In the genomic region with DNA sequence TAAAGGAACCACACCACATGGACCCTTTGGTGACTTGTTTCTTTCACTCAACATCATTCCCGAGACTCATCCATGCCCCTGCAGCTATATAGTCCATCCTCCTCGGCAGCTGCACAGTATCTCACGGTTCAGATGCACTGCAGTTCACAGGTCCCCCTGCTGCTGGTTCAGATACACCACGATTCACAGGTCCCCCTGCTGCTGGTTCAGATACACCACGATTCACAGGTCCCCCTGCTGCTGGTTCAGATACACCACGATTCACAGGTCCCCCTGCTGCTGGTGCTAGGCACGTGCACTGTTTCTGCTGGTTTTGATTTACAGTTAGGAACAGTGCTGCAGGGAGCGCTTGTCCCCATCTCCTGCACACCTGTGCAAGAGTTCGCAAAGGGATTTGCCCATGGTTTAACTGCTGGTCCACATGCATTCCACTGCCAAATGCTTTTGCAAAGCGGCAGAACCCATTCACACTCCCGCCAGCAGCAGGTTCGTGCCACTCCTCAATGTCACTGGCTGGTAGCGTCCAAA, we compare ENCODE assay signal across 8 cellular contexts. TPM values are rescaled to one million over a fixed set of nuclear protein-coding genes. Genes with fewer than 3 reads are reported as not detected.
DNase-seq lines count a peak whose midpoint lies in the region; TF ChIP-seq lines count a peak whose summit lies in the region.
"Had no signal": no experiment of that assay in that cellular context is flagged by ENCODE, and none has a peak within 500 bp of the region (broad histone marks: within the 10 kb centered on the region; RNA-seq: fewer than 3 reads in every experiment).

No MANE protein-coding gene starts in this region.

- TF ChIP-seq CTCF in coronary artery (IDR thresholded peaks at IDR 0.05) = no peak

- H3K4me3 ChIP-seq in Jurkat, Clone E6-1 (ENCODE audit: low read length) = no peak overlapping the region
- no peak overlapping the region for H3K4me3 ChIP-seq in coronary artery

- DNase-seq in NCI-H82 (lab: John Stamatoyannopoulos, UW) = peak; percentile 43
- DNase-seq in NCI-H82 treated with DMSO at 0.1 percent for 48 hours (lab: John Stamatoyannopoulos, UW; ENCODE audit: unreplicated experiment) = no peak
- DNase-seq in Jurkat, Clone E6-1 (ENCODE audit: low read depth, low spot score) = peak; percentile 78
- DNase-seq in coronary artery (ENCODE audit: low spot score) = peak; percentile 14
- no peak for DNase-seq in effector CD4-positive, alpha-beta T cell
- DNase-seq in cerebellum (ENCODE audit: low spot score) = no peak

- H3K27ac ChIP-seq in coronary artery = no peak overlapping the region

RNA-seq across cellular contexts. Expression of a gene that starts 3.8 kb away (rescaled TPM):
- polyA plus RNA-seq in Jurkat, Clone E6-1 (2012; ENCODE audit: insufficient read depth, insufficient read length) = 57.0 TPM
- 101 TPM for total RNA-seq in cerebellum

RNA-seq across cellular contexts. Expression of a gene that starts 3.9 kb away (rescaled TPM):
- not detected for polyA plus RNA-seq in Jurkat, Clone E6-1 (2012; ENCODE audit: insufficient read depth, insufficient read length)
- 0.73 TPM for total RNA-seq in cerebellum
- total RNA-seq: endothelial cell of umbilical vein, Right ventricle myocardium inferior had no signal

RNA-seq across cellular contexts. Expression of a gene that starts 24.5 kb away (rescaled TPM):
- 65.6 TPM for polyA plus RNA-seq in Jurkat, Clone E6-1 (2012; ENCODE audit: insufficient read depth, insufficient read length)
- 94.9 TPM for total RNA-seq in cerebellum

RNA-seq across cellular contexts. Expression of a gene that starts 45.6 kb away (rescaled TPM):
- 67.2 TPM for polyA plus RNA-seq in Jurkat, Clone E6-1 (2012; ENCODE audit: insufficient read depth, insufficient read length)
- total RNA-seq in cerebellum = 24.9 TPM

RNA-seq across cellular contexts. Expression of a gene that starts 49.8 kb away (rescaled TPM):
- not detected for polyA plus RNA-seq in Jurkat, Clone E6-1 (2012; ENCODE audit: insufficient read depth, insufficient read length)
- total RNA-seq in cerebellum = not detected
- total RNA-seq: endothelial cell of umbilical vein, Right ventricle myocardium inferior had no signal

Comparison
In these comparisons a context has a peak if more than half of its experiments do, and no peak if none do; other contexts are left out.
1. DNase-seq: peak in NCI-H82 (single experiment), Jurkat, Clone E6-1 (single experiment) and coronary artery (single experiment); none in NCI-H82 treated with DMSO at 0.1 percent for 48 hours (single experiment), effector CD4-positive, alpha-beta T cell (single experiment) and cerebellum (single experiment).